Comparison of ENCODE assay signal across 27 cellular contexts in the genomic region with DNA sequence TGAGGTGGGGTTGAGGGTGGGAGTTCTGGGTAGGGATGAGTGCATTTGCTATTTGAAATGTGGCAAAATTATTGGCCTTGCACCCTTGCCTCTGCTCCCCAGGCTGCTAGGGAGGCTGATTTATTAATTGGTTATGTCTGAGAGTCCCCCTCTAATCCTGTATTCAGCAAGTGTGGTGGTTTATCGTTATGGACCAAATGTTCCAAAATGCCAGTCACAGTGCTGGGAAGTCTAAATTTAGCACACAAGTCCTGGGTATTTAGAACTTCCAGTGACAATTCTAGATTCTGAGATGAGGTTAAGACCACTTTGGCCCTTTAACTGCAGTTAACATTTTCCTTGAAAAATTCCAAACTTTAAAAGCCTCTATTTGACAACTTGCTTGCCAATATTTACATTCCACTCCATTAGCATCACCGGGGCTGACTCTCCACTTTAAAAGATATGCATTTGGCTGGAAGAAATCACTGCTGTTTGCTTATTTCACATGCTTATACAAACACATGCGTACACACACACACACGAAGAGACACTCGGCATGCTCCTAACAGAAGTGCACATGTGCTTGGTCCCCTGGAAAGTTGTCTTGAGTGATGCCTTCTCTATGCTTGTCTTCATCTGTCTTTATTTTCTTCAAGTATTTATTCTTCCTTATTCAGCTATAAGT.
DNase-seq lines count a peak whose midpoint lies in the region; ATAC-seq and TF ChIP-seq lines count a peak whose summit lies in the region.
"Had no signal": no experiment of that assay in that cellular context is flagged by ENCODE, and none has a peak within 500 bp of the region (broad histone marks: within the 10 kb centered on the region; RNA-seq: fewer than 3 reads in every experiment).

No MANE protein-coding gene starts in this region.

- H4K20me1 ChIP-seq in smooth muscle cell (ENCODE audit: low read depth) = no peaks in the 10 kb centered on the region

- H3K9me3 ChIP-seq in MG63 = no peaks in the 10 kb centered on the region
- H3K9me3 ChIP-seq in smooth muscle cell (replicated peaks; ENCODE audit: low read depth) = no peaks in the 10 kb centered on the region
- H3K9me3 ChIP-seq: gastroesophageal sphincter, Peyer's patch, transverse colon had no signal

- no peaks in the 10 kb centered on the region for H3K4me1 ChIP-seq in smooth muscle cell (ENCODE audit: low read depth)
- H3K4me1 ChIP-seq: Peyer's patch had no signal

- H3K4me3 ChIP-seq in MG63 (no peak overlapping the region), smooth muscle cell (no peak overlapping the region)
- H3K4me3 ChIP-seq: gastroesophageal sphincter, Peyer's patch, transverse colon had no signal

- H3K4me2 ChIP-seq in smooth muscle cell = peak overlapping the region; percentile 23

- no peak overlapping the region for H3K9ac ChIP-seq in smooth muscle cell (ENCODE audit: low read depth)

- no peaks in the 10 kb centered on the region for H3F3A ChIP-seq in smooth muscle cell (ENCODE audit: low read depth)

- H3K36me3 ChIP-seq in MG63 (no peaks in the 10 kb centered on the region), smooth muscle cell (ENCODE audit: low read depth) (no peaks in the 10 kb centered on the region)
- H3K36me3 ChIP-seq: brain microvascular endothelial cell, gastroesophageal sphincter, Peyer's patch, transverse colon had no signal

- H3K27me3 ChIP-seq in MG63 (no peaks in the 10 kb centered on the region; the same call in 1 of the 2 replicates), smooth muscle cell (ENCODE audit: low read depth) (no peaks in the 10 kb centered on the region)
- H3K27me3 ChIP-seq: brain microvascular endothelial cell, gastroesophageal sphincter, Peyer's patch, transverse colon had no signal

- no peak for ATAC-seq in HG02885 (IDR thresholded peaks at IDR 0.05; ENCODE audit: poor library complexity, unreplicated experiment)
- ATAC-seq: activated CD4-positive, alpha-beta T cell treated with anti-CD3 and anti-CD28 coated beads for 36 hours; activated CD8-positive, alpha-beta T cell treated with anti-CD3 and anti-CD28 coated beads for 36 hours; gastroesophageal sphincter; right cardiac atrium had no signal

- no peak overlapping the region for H2AFZ ChIP-seq in smooth muscle cell (ENCODE audit: low read depth)

- WGBS in smooth muscle cell (ENCODE audit: low lambda C conversion rate) = 23% methylated on average over 5 of the region's 5 CpGs

- no peak overlapping the region for H3K27ac ChIP-seq in smooth muscle cell (ENCODE audit: low read depth)
- H3K27ac ChIP-seq: brain microvascular endothelial cell, gastroesophageal sphincter, Peyer's patch had no signal

- no peaks in the 10 kb centered on the region for H3K79me2 ChIP-seq in smooth muscle cell (ENCODE audit: low read depth)

- DNase-seq in GM03348 (ENCODE audit: low spot score) (peak; percentile 11), MG63 (peak; percentile 56), iris pigment epithelial cell (ENCODE audit: low read depth) (peak; percentile 1), smooth muscle cell (lab: John Stamatoyannopoulos, UW; ENCODE audit: unreplicated experiment) (no peak), cortex of kidney (lab: John Stamatoyannopoulos, UW) (no peak), retina (no peak)
- DNase-seq: activated CD4-positive, alpha-beta T cell treated with anti-CD3 and anti-CD28 coated beads for 36 hours; activated CD8-positive, alpha-beta T cell treated with anti-CD3 and anti-CD28 coated beads for 36 hours; activated naive CD4-positive, alpha-beta T cell treated with anti-CD3 and anti-CD28 coated beads, Interleukin-2, amount 50 U/mL, for 16 hours; amniotic stem cell; brain microvascular endothelial cell; C1 segment of cervical spinal cord; COR-L47; hypothalamus; Kasumi-1; NCI-H146; NCI-H226; NCI-H69; Peyer's patch; posterior cingulate gyrus; right cardiac atrium; SHP77 treated with DMSO at 0.1 percent for 48 hours; stimulated activated CD4-positive, alpha-beta T cell treated with anti-CD3 and anti-CD28 coated beads, Interleukin-12 subunit alpha, Interleukin-12 subunit beta, amount 100 ng/mL, for 4 hours; stimulated activated CD4-positive, alpha-beta T cell treated with anti-CD3 and anti-CD28 coated beads, Interleukin-2, amount 100 ng/mL, for 48 hours; transverse colon had no signal

- TF ChIP-seq CTCF in smooth muscle cell (IDR thresholded peaks at IDR 0.05; ENCODE audit: borderline replicate concordance, insufficient read depth, poor library complexity, severe bottlenecking) = no peak

Comparison
In these comparisons a context has a peak if more than half of its experiments do, and no peak if none do; other contexts are left out.
1. DNase-seq: peak in GM03348 (single experiment), MG63 (single experiment) and iris pigment epithelial cell (single experiment); none in smooth muscle cell (single experiment), cortex of kidney (single experiment) and retina (single experiment).